In the genomic region with DNA sequence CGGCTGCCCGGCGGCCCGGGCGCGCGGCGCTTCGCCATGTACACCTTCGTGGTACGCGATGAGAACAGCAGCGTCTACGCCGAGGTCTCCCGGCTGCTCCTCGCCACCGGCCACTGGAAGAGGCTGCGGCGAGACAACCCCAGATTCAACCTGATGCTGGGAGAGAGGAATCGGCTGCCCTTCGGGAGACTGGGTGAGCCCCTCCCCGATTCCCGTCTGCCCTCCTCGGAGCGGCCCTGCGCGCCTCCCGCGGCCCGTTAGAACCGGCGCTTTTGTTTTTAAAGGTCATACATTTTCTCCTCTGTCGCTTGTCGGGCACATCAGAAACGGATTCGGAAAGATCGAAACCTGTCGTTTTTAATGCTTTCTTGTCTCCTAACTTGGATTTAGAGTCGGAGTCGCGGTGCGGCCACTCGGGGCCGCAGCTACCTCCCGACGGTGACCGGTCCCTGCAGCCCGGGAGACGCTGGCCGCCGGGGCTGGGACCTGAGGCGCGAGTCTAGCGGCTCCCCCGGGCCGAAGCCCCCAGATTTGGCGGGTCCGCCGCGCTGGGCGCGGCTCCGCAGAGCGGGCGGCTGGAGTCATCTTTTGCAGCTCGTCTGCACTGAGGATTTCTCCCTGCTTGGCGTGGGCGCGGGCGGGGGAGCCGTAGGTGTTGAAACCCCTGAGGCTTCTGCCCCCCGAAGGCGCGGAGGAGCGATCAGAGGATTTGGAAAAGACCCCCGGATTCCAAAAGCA, we compare ENCODE assay signal across 8 cellular contexts. TPM values are rescaled to one million over a fixed set of nuclear protein-coding genes. Genes with fewer than 3 reads are reported as not detected.
DNase-seq lines count a peak whose midpoint lies in the region; ATAC-seq and TF ChIP-seq lines count a peak whose summit lies in the region.

No MANE protein-coding gene starts in this region.

- H3K4me3 ChIP-seq in right atrium auricular region = peak overlapping the region; percentile 80 to 85
- peak overlapping the region; percentile 70 to 78 for H3K4me3 ChIP-seq in prostate gland

- no peak for TF ChIP-seq POLR2A in prostate gland (IDR thresholded peaks at IDR 0.05)

- ATAC-seq in GM18519 (IDR thresholded peaks at IDR 0.05; ENCODE audit: low FRiP score, unreplicated experiment) (peak; percentile 24), HG03432 (IDR thresholded peaks at IDR 0.05; ENCODE audit: unreplicated experiment) (peak; percentile 2)

- peak; percentile 56 for DNase-seq in ACHN
- peak; percentile 25 for DNase-seq in SK-MEL-5 (ENCODE audit: low read depth, low spot score)
- peak; percentile 38 for DNase-seq in amniotic epithelial cell (ENCODE audit: low read depth)
- DNase-seq in right atrium auricular region (ENCODE audit: low spot score) = no peak
- peak; percentile 13 for DNase-seq in prostate gland (ENCODE audit: low spot score)
- DNase-seq in NCI-H1048 (lab: John Stamatoyannopoulos, UW) = no peak

- H3K27me3 ChIP-seq in right atrium auricular region = no peaks in the 10 kb centered on the region
- H3K27me3 ChIP-seq in prostate gland (replicated peaks; ENCODE audit: insufficient read depth) = no peaks in the 10 kb centered on the region

- TF ChIP-seq CTCF in right atrium auricular region (IDR thresholded peaks at IDR 0.05) (no peak), prostate gland (IDR thresholded peaks at IDR 0.05) (no peak)

- H3K27ac ChIP-seq in right atrium auricular region (peak overlapping the region; percentile 88 to 92), prostate gland (peak overlapping the region; percentile 78 to 79)

- H3K4me1 ChIP-seq in right atrium auricular region (peaks cover 0 to 26% of the 10 kb centered on the region in 2 donors), prostate gland (replicated peaks) (no peaks in the 10 kb centered on the region)

- H3K9me3 ChIP-seq in right atrium auricular region = no peaks in the 10 kb centered on the region
- H3K9me3 ChIP-seq in prostate gland = no peaks in the 10 kb centered on the region

- WGBS in prostate gland = under 1% methylated on average over 77 of the region's 77 CpGs

- H3K36me3 ChIP-seq in right atrium auricular region (no peaks in the 10 kb centered on the region), prostate gland (no peaks in the 10 kb centered on the region)

- intact Hi-C loops in prostate gland (cut with DNase I) = loop anchor here (2.0 to 5.0 kb wide), 3 partner anchors 60 to 430 kb away; a partner anchor contains a TSS

- in situ Hi-C loops in ACHN (cut with HindIII; ENCODE audit: low pct_ligation_motif_present, low pct_unique_long_range_greater_than_20kb, low sequenced_read_pairs) = no loop called here
- in situ Hi-C loops in SK-MEL-5 (cut with HindIII; ENCODE audit: low pct_unique_long_range_greater_than_20kb, low sequenced_read_pairs) = no loop called here

RNA-seq across cellular contexts. Expression of a gene that starts 0.5 kb away (rescaled TPM):
- 66.6 and 72.3 TPM in 2 replicates for total RNA-seq in SK-MEL-5 (2014; rRNA removed; shearing (Covaris generic))
- 50.3 and 80.2 TPM in 2 replicates for polyA plus RNA-seq in SK-MEL-5 (2015; cell fraction: cytosol; rRNA removed)
- 100 and 109 TPM in 2 replicates for polyA plus RNA-seq in SK-MEL-5 (2015; cell fraction: nucleus; rRNA removed)
- total RNA-seq in right atrium auricular region = 10 to 100 TPM; 24.9 to 32.4 TPM
- 10 to 100 TPM in 1 of 2 donors, 1 to 10 TPM in 1; 8.2 to 12.0 TPM for total RNA-seq in prostate gland

RNA-seq across cellular contexts. Expression of a gene that starts 49.0 kb away (rescaled TPM):
- 1.2 and 2.0 TPM in 2 replicates for total RNA-seq in SK-MEL-5 (2014; rRNA removed; shearing (Covaris generic))
- polyA plus RNA-seq in SK-MEL-5 (2015; cell fraction: cytosol; rRNA removed) = 0.19 and 0.35 TPM in 2 replicates
- 2.9 and 4.6 TPM in 2 replicates for polyA plus RNA-seq in SK-MEL-5 (2015; cell fraction: nucleus; rRNA removed)
- total RNA-seq in right atrium auricular region (1 to 10 TPM; 8.3 to 8.7 TPM), prostate gland (10 to 100 TPM; 14.3 to 15.6 TPM)

RNA-seq across cellular contexts. Expression of a gene that starts 59.8 kb away (rescaled TPM):
- total RNA-seq in SK-MEL-5 (2014; rRNA removed; shearing (Covaris generic)) = 30.8 and 32.0 TPM in 2 replicates
- polyA plus RNA-seq in SK-MEL-5 (2015; cell fraction: cytosol; rRNA removed) = 27.4 and 29.5 TPM in 2 replicates
- polyA plus RNA-seq in SK-MEL-5 (2015; cell fraction: nucleus; rRNA removed) = 35.4 and 60.2 TPM in 2 replicates
- total RNA-seq in right atrium auricular region (1 to 10 TPM; 5.7 to 6.8 TPM), prostate gland (10 to 100 TPM; 13.1 to 14.0 TPM)

Comparison
In these comparisons a context has a peak if more than half of its experiments do, and no peak if none do; other contexts are left out.
1. DNase-seq: peak in ACHN (single experiment), SK-MEL-5 (single experiment), amniotic epithelial cell (single experiment) and prostate gland (single experiment); none in right atrium auricular region (single experiment) and NCI-H1048 (single experiment).